ENCODE assay signal across 8 cellular contexts in the genomic region with DNA sequence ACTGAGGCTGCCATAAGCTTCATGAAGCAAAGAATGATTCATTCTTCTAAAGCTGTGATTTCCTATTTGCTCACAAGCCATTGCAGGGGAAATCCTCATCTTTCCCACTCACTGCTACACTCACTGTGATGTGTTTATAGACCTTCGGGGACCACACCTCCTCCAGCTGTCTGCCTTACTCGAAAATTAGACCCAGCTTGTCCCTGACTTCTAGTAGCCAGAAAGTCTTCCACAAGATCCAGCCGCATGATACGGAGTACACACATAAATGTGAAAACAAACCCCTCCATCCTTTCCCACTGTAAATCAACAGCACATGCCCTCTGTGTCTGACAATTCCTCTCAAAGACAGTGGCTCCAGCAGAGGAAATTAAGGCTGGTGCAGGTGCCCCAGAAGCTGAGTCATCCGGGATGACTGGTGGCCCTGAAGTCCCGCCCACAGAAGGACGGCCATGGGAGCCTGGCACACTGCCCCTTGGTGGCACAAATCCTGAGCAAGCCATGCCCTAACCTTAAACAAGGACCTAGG.
DNase-seq lines count a peak whose midpoint lies in the region; ATAC-seq and TF ChIP-seq lines count a peak whose summit lies in the region.

No MANE protein-coding gene starts in this region.

- no peak overlapping the region for H3K27ac Mint-ChIP-seq in CD8-positive, alpha-beta T cell
- no peak overlapping the region for H3K27ac Mint-ChIP-seq in mesothelial cell of epicardium

- H3K9me3 Mint-ChIP-seq in CD8-positive, alpha-beta T cell, result no peaks in the 10 kb centered on the region
- no peaks in the 10 kb centered on the region for H3K9me3 Mint-ChIP-seq in mesothelial cell of epicardium

- H3K4me3 ChIP-seq in smooth muscle cell, result no peak overlapping the region
- no peak overlapping the region for H3K4me3 ChIP-seq in CD8-positive, alpha-beta T cell (ENCODE audit: low read depth, low read length)

- CTCF ChIA-PET in CD8-positive, alpha-beta T cell (lab: Charles Lee), result interaction anchor here (2.4 kb wide), 1 partner anchor 9 kb away, joined by 7 read pairs; no protein-coding TSS in a partner anchor

- no peak overlapping the region for H3K4me3 Mint-ChIP-seq in CD8-positive, alpha-beta T cell
- no peak overlapping the region for H3K4me3 Mint-ChIP-seq in mesothelial cell of epicardium

- H3K4me2 ChIP-seq in smooth muscle cell, result peak overlapping the region; percentile 76

- TF ChIP-seq CTCF in smooth muscle cell (IDR thresholded peaks at IDR 0.05; ENCODE audit: borderline replicate concordance, insufficient read depth, poor library complexity, severe bottlenecking) (no peak), mesothelial cell of epicardium (IDR thresholded peaks at IDR 0.05; ENCODE audit: unreplicated experiment) (no peak)
- no peak for TF ChIP-seq CTCF in CD8-positive, alpha-beta T cell (IDR thresholded peaks at IDR 0.05)

- H3K27ac ChIP-seq in smooth muscle cell (ENCODE audit: low read depth), result peak overlapping the region; percentile 92
- no peak overlapping the region for H3K27ac ChIP-seq in CD8-positive, alpha-beta T cell (ENCODE audit: low read depth, low read length)

- no peak overlapping the region for H2AFZ ChIP-seq in smooth muscle cell (ENCODE audit: low read depth)

- H3K4me1 Mint-ChIP-seq in CD8-positive, alpha-beta T cell (ENCODE audit: low read depth), result no peaks in the 10 kb centered on the region
- peaks cover 10% of the 10 kb centered on the region for H3K4me1 Mint-ChIP-seq in mesothelial cell of epicardium

- H3K27me3 ChIP-seq in smooth muscle cell (ENCODE audit: low read depth), result no peaks in the 10 kb centered on the region
- H3K27me3 ChIP-seq in CD8-positive, alpha-beta T cell (ENCODE audit: insufficient read depth, low read length), result no peaks in the 10 kb centered on the region

- H3K79me2 ChIP-seq in smooth muscle cell (ENCODE audit: low read depth), result peaks cover 3% of the 10 kb centered on the region

- peaks cover 5% of the 10 kb centered on the region for H4K20me1 ChIP-seq in smooth muscle cell (ENCODE audit: low read depth)

- H3K36me3 ChIP-seq in smooth muscle cell (ENCODE audit: low read depth), result no peaks in the 10 kb centered on the region
- no peaks in the 10 kb centered on the region for H3K36me3 ChIP-seq in CD8-positive, alpha-beta T cell (ENCODE audit: insufficient read depth, low read length)

- DNase-seq in EH (ENCODE audit: low read depth) (peak; percentile 62), NCI-H460 (ENCODE audit: extremely low read depth, low read depth) (peak; percentile 38), smooth muscle cell (lab: John Stamatoyannopoulos, UW; ENCODE audit: unreplicated experiment) (no peak), NCI-H2081 treated with DMSO at 0.1 percent for 48 hours (lab: John Stamatoyannopoulos, UW) (no peak), mesothelial cell of epicardium (ENCODE audit: low spot score in 2 of 2, unreplicated experiment in 2 of 2) (no peak)
- DNase-seq in CD8-positive, alpha-beta T cell, result no peak
- DNase-seq in activated effector memory CD4-positive, alpha-beta T cell treated with anti-CD3 and anti-CD28 coated beads, Interleukin-2, amount 50 U/mL, for 16 hours, result no peak

- POLR2A ChIA-PET in CD8-positive, alpha-beta T cell (lab: Charles Lee), result no interaction called here

- no peaks in the 10 kb centered on the region for H3K36me3 Mint-ChIP-seq in CD8-positive, alpha-beta T cell
- peaks cover 4% of the 10 kb centered on the region for H3K36me3 Mint-ChIP-seq in mesothelial cell of epicardium

- H3K9ac ChIP-seq in smooth muscle cell (ENCODE audit: low read depth), result peak overlapping the region; percentile 44

- intact Hi-C loops in CD8-positive, alpha-beta T cell (cut with DNase I, micrococcal nuclease), result loop anchor here in 1 of 2 experiments (5.0 kb wide), 1 partner anchor 937 kb away; no protein-coding TSS in a partner anchor

- peak; percentile 87 for ATAC-seq in esophagus mucosa
- no peak for ATAC-seq in CD8-positive, alpha-beta T cell

- peaks cover 22% of the 10 kb centered on the region for H3F3A ChIP-seq in smooth muscle cell (ENCODE audit: low read depth)

- 29% methylated on average over 7 of the region's 7 CpGs for WGBS in smooth muscle cell (ENCODE audit: low lambda C conversion rate)

- no peaks in the 10 kb centered on the region for H3K9me3 ChIP-seq in smooth muscle cell (replicated peaks; ENCODE audit: low read depth)
- H3K9me3 ChIP-seq in CD8-positive, alpha-beta T cell (ENCODE audit: low read length), result no peaks in the 10 kb centered on the region

- H3K27me3 Mint-ChIP-seq in CD8-positive, alpha-beta T cell (ENCODE audit: low read depth), result peaks cover 15% of the 10 kb centered on the region
- H3K27me3 Mint-ChIP-seq in mesothelial cell of epicardium (ENCODE audit: low read depth), result no peaks in the 10 kb centered on the region

- peaks cover 13% of the 10 kb centered on the region for H3K4me1 ChIP-seq in smooth muscle cell (ENCODE audit: low read depth)
- no peaks in the 10 kb centered on the region for H3K4me1 ChIP-seq in CD8-positive, alpha-beta T cell (ENCODE audit: insufficient read depth, low read length)

Comparison
In these comparisons a context has a peak if more than half of its experiments do, and no peak if none do; other contexts are left out.
1. DNase-seq: peak in EH (single experiment) and NCI-H460 (single experiment); none in smooth muscle cell (single experiment), NCI-H2081 treated with DMSO at 0.1 percent for 48 hours (single experiment), CD8-positive, alpha-beta T cell (0 of 7), activated effector memory CD4-positive, alpha-beta T cell treated with anti-CD3 and anti-CD28 coated beads, Interleukin-2, amount 50 U/mL, for 16 hours (single experiment) and mesothelial cell of epicardium (0 of 2).